Comparison of ENCODE assay signal across 8 cellular contexts in genomic region chr19:10001899-10002298, GRCh38. TPM values are rescaled to one million over a fixed set of nuclear protein-coding genes. Genes with fewer than 3 reads are reported as not detected.
DNase-seq lines count a peak whose midpoint lies in the region; ATAC-seq and TF ChIP-seq lines count a peak whose summit lies in the region.

No MANE protein-coding gene starts in this region.

- H3K36me3 ChIP-seq in Caco-2 (ENCODE audit: control insufficient read depth, insufficient read depth, low read length), result no peaks in the 10 kb centered on the region
- no peaks in the 10 kb centered on the region for H3K36me3 ChIP-seq in brain microvascular endothelial cell (replicated peaks)
- no peaks in the 10 kb centered on the region for H3K36me3 ChIP-seq in lower lobe of right lung

- CTCF ChIA-PET in Caco-2 (lab: Charles Lee), result interaction anchor here (1.2 kb wide), 1 partner anchor 26 kb away, joined by 4 read pairs; no protein-coding TSS in a partner anchor

- H3K9me3 Mint-ChIP-seq in Caco-2 (ENCODE audit: unreplicated experiment), result no peaks in the 10 kb centered on the region

- POLR2A ChIA-PET in Caco-2 (lab: Charles Lee), result no interaction called here

- H3K27me3 Mint-ChIP-seq in Caco-2 (ENCODE audit: insufficient read depth, unreplicated experiment), result peaks cover 16% of the 10 kb centered on the region

- H3K27me3 ChIP-seq in Caco-2 (replicated peaks; ENCODE audit: control insufficient read depth, insufficient read depth, low read length) (no peaks in the 10 kb centered on the region), brain microvascular endothelial cell (replicated peaks) (no peaks in the 10 kb centered on the region), lower lobe of right lung (ENCODE audit: low read depth) (no peaks in the 10 kb centered on the region)

- no peaks in the 10 kb centered on the region for H3K4me1 Mint-ChIP-seq in Caco-2 (ENCODE audit: low read depth, unreplicated experiment)

- H3K27ac Mint-ChIP-seq in Caco-2 (ENCODE audit: unreplicated experiment), result no peak overlapping the region

- ATAC-seq in lower lobe of right lung, result no peak

- TF ChIP-seq CTCF in Caco-2 (IDR thresholded peaks at IDR 0.05; ENCODE audit: insufficient read depth in 1 of 2, low read depth in 1 of 2, low read length in 1 of 2, severe bottlenecking in 1 of 2, unreplicated experiment in 1 of 2), result peak in 1 of 2 experiments; percentile 41
- peak; percentile 62 for TF ChIP-seq CTCF in HFF-Myc (IDR thresholded peaks at IDR 0.05; ENCODE audit: low read depth, low read length, missing control alignments)
- peak; percentile 74 for TF ChIP-seq CTCF in brain microvascular endothelial cell (IDR thresholded peaks at IDR 0.05; ENCODE audit: low read depth, low read length, missing control alignments)
- peak; percentile 34 for TF ChIP-seq CTCF in lower lobe of right lung (IDR thresholded peaks at IDR 0.05)

- in situ Hi-C loops in brain microvascular endothelial cell (cut with HindIII; ENCODE audit: low pct_ligation_motif_present, low sequenced_read_pairs), result no loop called here
- in situ Hi-C loops in G401 (cut with HindIII; ENCODE audit: low sequenced_read_pairs), result no loop called here

- no peak overlapping the region for H3K4me3 Mint-ChIP-seq in Caco-2 (ENCODE audit: unreplicated experiment)

- BruUV-seq in Caco-2 (replicated peaks; lab: Mats Ljungman, UMichigan), result no TSS peak

- H3K4me3 ChIP-seq in Caco-2 (ENCODE audit: low read depth, low read length) (no peak overlapping the region), HFF-Myc (replicated peaks; ENCODE audit: low read depth, low read length) (no peak overlapping the region), brain microvascular endothelial cell (ENCODE audit: low read depth, low read length) (no peak overlapping the region), lower lobe of right lung (no peak overlapping the region)

- H3K4me1 ChIP-seq in Caco-2, result no peaks in the 10 kb centered on the region
- H3K4me1 ChIP-seq in lower lobe of right lung, result peaks cover 6% of the 10 kb centered on the region

- peak; percentile 47 to 49 for DNase-seq in Caco-2
- no peak for DNase-seq in HFF-Myc (ENCODE audit: extremely low read depth, low read depth)
- no peak for DNase-seq in brain microvascular endothelial cell
- DNase-seq in lower lobe of right lung, result no peak
- no peak for DNase-seq in NCI-H1105 (lab: John Stamatoyannopoulos, UW)
- no peak for DNase-seq in central memory CD4-positive, alpha-beta T cell
- DNase-seq in amygdala (lab: John Stamatoyannopoulos, UW), result no peak
- no peak for DNase-seq in G401 (ENCODE audit: low spot score)

- H3K27ac ChIP-seq in brain microvascular endothelial cell (no peak overlapping the region), lower lobe of right lung (no peak overlapping the region)

- intact Hi-C loops in Caco-2 (cut with micrococcal nuclease; ENCODE audit: unreplicated experiment), result no loop called here
- intact Hi-C loops in lower lobe of right lung (cut with DNase I), result no loop called here

- H3K9me3 ChIP-seq in Caco-2, result no peaks in the 10 kb centered on the region
- H3K9me3 ChIP-seq in lower lobe of right lung, result no peaks in the 10 kb centered on the region

- no peaks in the 10 kb centered on the region for H3K36me3 Mint-ChIP-seq in Caco-2 (ENCODE audit: insufficient read depth, unreplicated experiment)

RNA-seq across cellular contexts. Expression of gene COL5A3, which starts 8.4 kb away (rescaled TPM):
- total RNA-seq in Caco-2 (2022), result not detected in 2 replicates
- total RNA-seq in lower lobe of right lung, result 8.9 TPM
- not detected in 2 replicates for total RNA-seq in G401 (2014; rRNA removed; shearing (Covaris generic))

RNA-seq across cellular contexts. Expression of gene RDH8, which starts 11.4 kb away (rescaled TPM):
- total RNA-seq in Caco-2 (2022) (not detected in 2 replicates), lower lobe of right lung (not detected)
- total RNA-seq in G401 (2014; rRNA removed; shearing (Covaris generic)), result not detected in 2 replicates

Comparison
In these comparisons a context has a peak if more than half of its experiments do, and no peak if none do; other contexts are left out.
1. DNase-seq: peak in Caco-2 (2 of 2); none in HFF-Myc (single experiment), brain microvascular endothelial cell (single experiment), lower lobe of right lung (single experiment), NCI-H1105 (single experiment), central memory CD4-positive, alpha-beta T cell (single experiment), amygdala (0 of 56) and G401 (single experiment).